Comparison of ENCODE assay signal across 9 cellular contexts in genomic region chr1:161398900-161399256, GRCh38. TPM values are rescaled to one million over a fixed set of nuclear protein-coding genes. Genes with fewer than 3 reads are reported as not detected.
A peak's percentile ranks its signal among the peaks of the same experiment; 100 is the strongest.
DNase-seq lines count a peak whose midpoint lies in the region; ATAC-seq, FAIRE-seq and TF ChIP-seq lines count a peak whose summit lies in the region.
"Had no signal": no experiment of that assay in that cellular context is flagged by ENCODE, and none has a peak within 500 bp of the region (broad histone marks: within the 10 kb centered on the region; RNA-seq: fewer than 3 reads in every experiment).

No MANE protein-coding gene starts in this region.

- H3K9me3 ChIP-seq in A549 = no peaks in the 10 kb centered on the region
- no peaks in the 10 kb centered on the region for H3K9me3 ChIP-seq in aorta (ENCODE audit: control insufficient read depth, low read length)

- TF ChIP-seq POLR2A in A549 (IDR thresholded peaks at IDR 0.05; ENCODE audit: low read length) = no peak

- intact Hi-C loops in aorta (cut with DNase I) = loop anchor here in 1 of 2 donors (1.0 to 10.0 kb wide), 2 partner anchors 9 to 346 kb away; partner anchors contain the start of gene DUSP12

- no peak overlapping the region for H2BK120ac ChIP-seq in mesendoderm (ENCODE audit: low read depth, low read length)

- H2AK5ac ChIP-seq in mesendoderm (ENCODE audit: low read length) = no peak overlapping the region

- TF ChIP-seq CTCF in A549 (IDR thresholded peaks at IDR 0.05) = no peak
- TF ChIP-seq CTCF in HFF-Myc (IDR thresholded peaks at IDR 0.05; ENCODE audit: low read depth, low read length, missing control alignments) = no peak
- TF ChIP-seq CTCF in brain microvascular endothelial cell (IDR thresholded peaks at IDR 0.05; ENCODE audit: low read depth, low read length, missing control alignments) = no peak

- H3K79me1 ChIP-seq in mesendoderm (ENCODE audit: low read length) = no peaks in the 10 kb centered on the region

- H4K8ac ChIP-seq in mesendoderm (ENCODE audit: low read depth, low read length) = no peak overlapping the region

- POLR2A ChIA-PET in A549 (lab: Yijun Ruan, JAX) = interaction anchor here (1.8 kb wide), 1 partner anchor 9 kb away, joined by 11 read pairs; no protein-coding TSS in a partner anchor

- H3K4ac ChIP-seq in mesendoderm (ENCODE audit: low read depth, low read length) = peak overlapping the region; percentile 62

- no peaks in the 10 kb centered on the region for H3K79me2 ChIP-seq in mesendoderm (ENCODE audit: control insufficient read depth, insufficient read depth, low read length)

- peak in 1 of 2 experiments; percentile 35; a peak in 2 of 6 replicates for ATAC-seq in A549
- ATAC-seq in aorta (ENCODE audit: low FRiP score) = peak; percentile 48

- 18% methylated on average over 17 of the region's 17 CpGs for WGBS in A549 (ENCODE audit: missing lambda C conversion rate)
- WGBS in mesendoderm (ENCODE audit: extremely low coverage, insufficient coverage, low lambda C conversion rate) = no CpG with 5 or more reads among the region's 17 CpGs
- WGBS in aorta, 2 donors = 7 to 9% methylated on average over 17 of the region's 17 CpGs

- DNase-seq in A549 (ENCODE audit: low read depth in 1 of 2, low spot score in 1 of 2) = no peak
- DNase-seq in HFF-Myc (ENCODE audit: extremely low read depth, low read depth) = no peak
- DNase-seq in brain microvascular endothelial cell = no peak
- no peak for DNase-seq in mesendoderm
- no peak for DNase-seq in aorta
- DNase-seq in NCI-H1417 treated with DMSO at 0.1 percent for 48 hours (lab: John Stamatoyannopoulos, UW) = no peak
- no peak for DNase-seq in COLO668 (lab: John Stamatoyannopoulos, UW; ENCODE audit: unreplicated experiment)
- DNase-seq in A172 (ENCODE audit: low spot score) = no peak

- H3K36me3 ChIP-seq in brain microvascular endothelial cell (replicated peaks) (no peaks in the 10 kb centered on the region), mesendoderm (ENCODE audit: control insufficient read depth, insufficient read depth, low read length) (no peaks in the 10 kb centered on the region), aorta (ENCODE audit: control insufficient read depth in 1 of 2, insufficient read depth in 2 of 2, low read length in 1 of 2) (no peaks in the 10 kb centered on the region)

- in situ Hi-C loops in brain microvascular endothelial cell (cut with HindIII; ENCODE audit: low pct_ligation_motif_present, low sequenced_read_pairs) = loop anchor here (25.0 kb wide), 1 partner anchor 187 kb away; the partner anchor contains the start of genes APOA2, FCER1G and NDUFS2

- no peak for FAIRE-seq in A549 (lab: Jason Lieb, UNC)
- FAIRE-seq: islet of Langerhans had no signal

- H3K27ac ChIP-seq in A549 (peak overlapping the region; percentile 94 to 97), brain microvascular endothelial cell (peak overlapping the region; percentile 95), mesendoderm (ENCODE audit: low read depth, low read length) (peak overlapping the region; percentile 84), aorta (ENCODE audit: low read depth in 1 of 2, low read length in 2 of 2) (peak overlapping the region; percentile 96 to 98)

- H2BK15ac ChIP-seq in mesendoderm (replicated peaks; ENCODE audit: low read depth) = no peak overlapping the region

- CTCF ChIA-PET in A549 (lab: Yijun Ruan, JAX) = no interaction called here

- H3K9ac ChIP-seq in mesendoderm (ENCODE audit: low read length) = peak overlapping the region; percentile 52

- TF ChIP-seq RAD21 in A549 (conservative IDR thresholded peaks at IDR 0.05 in 1 of 2, IDR thresholded peaks at IDR 0.05 in 1 of 2) = no peak

- H3K18ac ChIP-seq in mesendoderm (ENCODE audit: low read length) = peak overlapping the region; percentile 4

- TF ChIP-seq EP300 in A549 (IDR thresholded peaks at IDR 0.05) = no peak

- H3K4me3 ChIP-seq in A549 = peak overlapping the region; percentile 68
- H3K4me3 ChIP-seq in HFF-Myc (replicated peaks; ENCODE audit: low read depth, low read length) = peak overlapping the region; percentile 73
- H3K4me3 ChIP-seq in brain microvascular endothelial cell (ENCODE audit: low read depth, low read length) = peak overlapping the region; percentile 96
- H3K4me3 ChIP-seq in mesendoderm (ENCODE audit: low read length) = peak overlapping the region; percentile 22
- peak overlapping the region; percentile 69 to 72 for H3K4me3 ChIP-seq in aorta (ENCODE audit: low read length in 2 of 2)

- peak overlapping the region; percentile 75 for H3K56ac ChIP-seq in mesendoderm (ENCODE audit: low read length)

- no peak overlapping the region for H3K23ac ChIP-seq in mesendoderm (ENCODE audit: low read length)

- H3K4me1 ChIP-seq in A549 (peaks cover 21% of the 10 kb centered on the region), mesendoderm (ENCODE audit: control insufficient read depth, low read depth, low read length) (peaks cover 2% of the 10 kb centered on the region), aorta (ENCODE audit: control insufficient read depth in 1 of 2, insufficient read depth in 2 of 2, low read length in 2 of 2) (no peaks in the 10 kb centered on the region)

- H3K27me3 ChIP-seq in brain microvascular endothelial cell (replicated peaks) = no peaks in the 10 kb centered on the region
- no peaks in the 10 kb centered on the region for H3K27me3 ChIP-seq in mesendoderm (ENCODE audit: insufficient read depth, low read length, poor library complexity)
- no peaks in the 10 kb centered on the region for H3K27me3 ChIP-seq in aorta (ENCODE audit: control insufficient read depth in 1 of 2, insufficient read depth in 2 of 2, low read length in 1 of 2)

- H3K4me2 ChIP-seq in A549 (peak overlapping the region; percentile 90), mesendoderm (ENCODE audit: low read length) (peak overlapping the region; percentile 53)

- no peak overlapping the region for H4K5ac ChIP-seq in mesendoderm (ENCODE audit: low read length)

- H2BK5ac ChIP-seq in mesendoderm (ENCODE audit: low read length) = peak overlapping the region; percentile 62

TF ChIP-seq in A549, 52 proteins besides CTCF, POLR2A, EP300 and RAD21:
- TF ChIP-seq PHF8 (IDR thresholded peaks at IDR 0.05; ENCODE audit: borderline replicate concordance, low read depth) (0 out of 2 replicates have a peak, but pooled peaks have one; percentile 76), CBX8 (IDR thresholded peaks at IDR 0.05) (no peak), ATOH8 (CRISPR knock-in tag; IDR thresholded peaks at IDR 0.05; ENCODE audit: low read depth) (peak; percentile 79; the same call in 1 of the 2 replicates), CEBPB (IDR thresholded peaks at IDR 0.05) (no peak), EHF (CRISPR knock-in tag; IDR thresholded peaks at IDR 0.05) (0 out of 2 replicates have a peak, but pooled peaks have one; percentile 42), ZNF302 (CRISPR knock-in tag; IDR thresholded peaks at IDR 0.05) (0 out of 2 replicates have a peak, but pooled peaks have one; percentile 14), SREBF2 (IDR thresholded peaks at IDR 0.05) (no peak), HOXA7 (CRISPR knock-in tag; IDR thresholded peaks at IDR 0.05) (peak; percentile 18; the same call in 1 of the 2 replicates), CHD4 (IDR thresholded peaks at IDR 0.05; ENCODE audit: borderline replicate concordance) (0 out of 2 replicates have a peak, but pooled peaks have one; percentile 19)

RNA-seq across cellular contexts. Expression of gene CFAP126, which starts 31.2 kb away (rescaled TPM):
- not detected in 2 replicates for polyA plus RNA-seq in A549 (2011; rRNA removed)
- not detected in 2 replicates for polyA plus RNA-seq in A549 (2012; cell fraction: cytosol; rRNA removed)
- not detected in 2 replicates for polyA plus RNA-seq in A549 (2012; cell fraction: nucleus; rRNA removed)
- polyA plus RNA-seq in A549 (2017; fragmentation: RNase III; extraction: RNeasy Plus Mini Kit Qiagen cat#74134 plus additional on column Dnase treatment) = not detected in 3 replicates
- not detected in 2 replicates for polyA minus RNA-seq in A549 (2011; rRNA and poly(A)+ RNA removed)
- polyA plus RNA-seq in mesendoderm (2013, experiment 1 of 2) = not detected
- polyA plus RNA-seq in mesendoderm (2013, experiment 2 of 2) = not detected
- not detected for total RNA-seq in aorta
- polyA plus RNA-seq in aorta = not detected
- total RNA-seq in A172 (2014; rRNA removed; shearing (Covaris generic)) = not detected in 2 replicates

Comparison
In these comparisons a context has a peak if more than half of its experiments do, and no peak if none do; other contexts are left out.
1. H3K4me3 ChIP-seq: peak in every context shown above with its lines; median percentile 96 in brain microvascular endothelial cell; 73 in HFF-Myc; 70 in aorta; 68 in A549; 22 in mesendoderm.